In the genomic region with DNA sequence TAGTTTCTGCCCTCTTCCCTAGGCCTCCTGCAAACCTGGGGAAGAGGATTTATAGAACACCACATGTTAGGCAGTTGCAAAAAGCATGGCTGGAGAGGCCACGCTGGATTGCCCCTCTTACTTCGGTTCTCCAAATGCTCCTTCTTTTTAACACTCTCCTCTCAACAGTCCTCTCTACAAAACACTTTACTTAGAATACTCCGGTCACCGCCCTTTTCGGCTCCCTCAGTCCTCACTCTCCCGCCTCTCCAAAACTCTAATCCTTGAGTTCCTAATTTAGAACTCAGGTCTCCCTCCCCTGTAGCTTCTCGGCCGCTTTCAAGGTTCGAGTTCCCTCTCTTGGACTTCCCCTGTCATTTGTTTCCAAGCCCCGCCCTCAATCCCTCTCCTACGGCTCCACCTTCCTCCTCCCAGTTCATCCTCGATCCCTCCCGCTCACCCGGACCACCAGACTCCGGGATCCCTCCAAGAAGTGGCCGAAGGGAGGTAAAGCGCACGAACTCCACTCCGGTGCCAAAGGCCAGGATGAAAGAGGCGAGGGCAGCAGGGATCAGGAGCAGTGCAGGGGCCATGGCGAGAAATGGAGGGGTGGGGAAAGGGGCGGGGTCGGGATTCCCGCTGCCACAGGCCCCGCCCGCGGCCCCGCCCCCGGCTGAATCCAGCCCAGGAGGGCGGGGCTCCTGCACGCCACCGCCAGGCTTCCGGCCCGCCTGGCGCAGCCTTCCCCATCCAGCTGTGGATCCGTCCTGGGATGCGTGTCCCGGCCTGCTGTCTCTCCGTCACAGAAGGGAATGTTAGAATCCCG, we compare ENCODE assay signal across 1 cellular context.
TF ChIP-seq lines count a peak whose summit lies in the region.

A gene with protein sequence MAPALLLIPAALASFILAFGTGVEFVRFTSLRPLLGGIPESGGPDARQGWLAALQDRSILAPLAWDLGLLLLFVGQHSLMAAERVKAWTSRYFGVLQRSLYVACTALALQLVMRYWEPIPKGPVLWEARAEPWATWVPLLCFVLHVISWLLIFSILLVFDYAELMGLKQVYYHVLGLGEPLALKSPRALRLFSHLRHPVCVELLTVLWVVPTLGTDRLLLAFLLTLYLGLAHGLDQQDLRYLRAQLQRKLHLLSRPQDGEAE (minus strand): TSS at position 582 of the 805 bp plus-strand sequence. CDS start 10 bp downstream, at position 572.

TF ChIP-seq in GM12878, 131 proteins besides CTCF, POLR2A, EP300 and RAD21 (continued from another document and continues in another):
- TF ChIP-seq, protein P1, sequence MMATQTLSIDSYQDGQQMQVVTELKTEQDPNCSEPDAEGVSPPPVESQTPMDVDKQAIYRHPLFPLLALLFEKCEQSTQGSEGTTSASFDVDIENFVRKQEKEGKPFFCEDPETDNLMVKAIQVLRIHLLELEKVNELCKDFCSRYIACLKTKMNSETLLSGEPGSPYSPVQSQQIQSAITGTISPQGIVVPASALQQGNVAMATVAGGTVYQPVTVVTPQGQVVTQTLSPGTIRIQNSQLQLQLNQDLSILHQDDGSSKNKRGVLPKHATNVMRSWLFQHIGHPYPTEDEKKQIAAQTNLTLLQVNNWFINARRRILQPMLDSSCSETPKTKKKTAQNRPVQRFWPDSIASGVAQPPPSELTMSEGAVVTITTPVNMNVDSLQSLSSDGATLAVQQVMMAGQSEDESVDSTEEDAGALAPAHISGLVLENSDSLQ (IDR thresholded peaks at IDR 0.05), result peak; percentile 56; the same call in 1 of the 2 replicates
- TF ChIP-seq CHD1 (IDR thresholded peaks at IDR 0.05; ENCODE audit: low read depth, low read length), result no peak
- TF ChIP-seq CBFB (IDR thresholded peaks at IDR 0.05; ENCODE audit: low read depth), result peak; percentile 32; the same call in 1 of the 2 replicates
- TF ChIP-seq ETV6 (conservative IDR thresholded peaks at IDR 0.05 in 1 of 2, IDR thresholded peaks at IDR 0.05 in 1 of 2; ENCODE audit: borderline replicate concordance in 1 of 2, low read depth in 1 of 2), result no peak
- TF ChIP-seq SMARCA5 (IDR thresholded peaks at IDR 0.05), result no peak
- no peak for TF ChIP-seq NFYA (IDR thresholded peaks at IDR 0.05; ENCODE audit: borderline replicate concordance, low read depth, low read length)
- no peak for TF ChIP-seq LARP7 (IDR thresholded peaks at IDR 0.05)
- no peak for TF ChIP-seq JUND (IDR thresholded peaks at IDR 0.05; ENCODE audit: low read depth, low read length)
- TF ChIP-seq HDAC6 (IDR thresholded peaks at IDR 0.05; ENCODE audit: unreplicated experiment), result no peak
- no peak for TF ChIP-seq KDM1A (IDR thresholded peaks at IDR 0.05; ENCODE audit: borderline replicate concordance)
- TF ChIP-seq WRNIP1 (IDR thresholded peaks at IDR 0.05; ENCODE audit: borderline replicate concordance, low read depth, low read length), result no peak
- TF ChIP-seq GATAD2B (conservative IDR thresholded peaks at IDR 0.05; ENCODE audit: low read depth), result 0 out of 2 replicates have a peak, but pooled peaks have one; percentile 35
- TF ChIP-seq BRCA1 (IDR thresholded peaks at IDR 0.05; ENCODE audit: low read depth, low read length), result no peak
- TF ChIP-seq, protein P2, sequence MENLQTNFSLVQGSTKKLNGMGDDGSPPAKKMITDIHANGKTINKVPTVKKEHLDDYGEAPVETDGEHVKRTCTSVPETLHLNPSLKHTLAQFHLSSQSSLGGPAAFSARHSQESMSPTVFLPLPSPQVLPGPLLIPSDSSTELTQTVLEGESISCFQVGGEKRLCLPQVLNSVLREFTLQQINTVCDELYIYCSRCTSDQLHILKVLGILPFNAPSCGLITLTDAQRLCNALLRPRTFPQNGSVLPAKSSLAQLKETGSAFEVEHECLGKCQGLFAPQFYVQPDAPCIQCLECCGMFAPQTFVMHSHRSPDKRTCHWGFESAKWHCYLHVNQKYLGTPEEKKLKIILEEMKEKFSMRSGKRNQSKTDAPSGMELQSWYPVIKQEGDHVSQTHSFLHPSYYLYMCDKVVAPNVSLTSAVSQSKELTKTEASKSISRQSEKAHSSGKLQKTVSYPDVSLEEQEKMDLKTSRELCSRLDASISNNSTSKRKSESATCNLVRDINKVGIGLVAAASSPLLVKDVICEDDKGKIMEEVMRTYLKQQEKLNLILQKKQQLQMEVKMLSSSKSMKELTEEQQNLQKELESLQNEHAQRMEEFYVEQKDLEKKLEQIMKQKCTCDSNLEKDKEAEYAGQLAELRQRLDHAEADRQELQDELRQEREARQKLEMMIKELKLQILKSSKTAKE (IDR thresholded peaks at IDR 0.05; ENCODE audit: low read depth, poor library complexity, severe bottlenecking), result no peak
- TF ChIP-seq GABPA (IDR thresholded peaks at IDR 0.05; ENCODE audit: low read depth), result no peak
- peak; percentile 96 to 97 for TF ChIP-seq IKZF2 (IDR thresholded peaks at IDR 0.05)
- TF ChIP-seq, protein P3, sequence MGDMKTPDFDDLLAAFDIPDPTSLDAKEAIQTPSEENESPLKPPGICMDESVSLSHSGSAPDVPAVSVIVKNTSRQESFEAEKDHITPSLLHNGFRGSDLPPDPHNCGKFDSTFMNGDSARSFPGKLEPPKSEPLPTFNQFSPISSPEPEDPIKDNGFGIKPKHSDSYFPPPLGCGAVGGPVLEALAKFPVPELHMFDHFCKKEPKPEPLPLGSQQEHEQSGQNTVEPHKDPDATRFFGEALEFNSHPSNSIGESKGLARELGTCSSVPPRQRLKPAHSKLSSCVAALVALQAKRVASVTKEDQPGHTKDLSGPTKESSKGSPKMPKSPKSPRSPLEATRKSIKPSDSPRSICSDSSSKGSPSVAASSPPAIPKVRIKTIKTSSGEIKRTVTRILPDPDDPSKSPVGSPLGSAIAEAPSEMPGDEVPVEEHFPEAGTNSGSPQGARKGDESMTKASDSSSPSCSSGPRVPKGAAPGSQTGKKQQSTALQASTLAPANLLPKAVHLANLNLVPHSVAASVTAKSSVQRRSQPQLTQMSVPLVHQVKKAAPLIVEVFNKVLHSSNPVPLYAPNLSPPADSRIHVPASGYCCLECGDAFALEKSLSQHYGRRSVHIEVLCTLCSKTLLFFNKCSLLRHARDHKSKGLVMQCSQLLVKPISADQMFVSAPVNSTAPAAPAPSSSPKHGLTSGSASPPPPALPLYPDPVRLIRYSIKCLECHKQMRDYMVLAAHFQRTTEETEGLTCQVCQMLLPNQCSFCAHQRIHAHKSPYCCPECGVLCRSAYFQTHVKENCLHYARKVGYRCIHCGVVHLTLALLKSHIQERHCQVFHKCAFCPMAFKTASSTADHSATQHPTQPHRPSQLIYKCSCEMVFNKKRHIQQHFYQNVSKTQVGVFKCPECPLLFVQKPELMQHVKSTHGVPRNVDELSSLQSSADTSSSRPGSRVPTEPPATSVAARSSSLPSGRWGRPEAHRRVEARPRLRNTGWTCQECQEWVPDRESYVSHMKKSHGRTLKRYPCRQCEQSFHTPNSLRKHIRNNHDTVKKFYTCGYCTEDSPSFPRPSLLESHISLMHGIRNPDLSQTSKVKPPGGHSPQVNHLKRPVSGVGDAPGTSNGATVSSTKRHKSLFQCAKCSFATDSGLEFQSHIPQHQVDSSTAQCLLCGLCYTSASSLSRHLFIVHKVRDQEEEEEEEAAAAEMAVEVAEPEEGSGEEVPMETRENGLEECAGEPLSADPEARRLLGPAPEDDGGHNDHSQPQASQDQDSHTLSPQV (IDR thresholded peaks at IDR 0.05), result no peak
- no peak for TF ChIP-seq CBX5 (IDR thresholded peaks at IDR 0.05; ENCODE audit: low read depth)
- TF ChIP-seq, protein P4, sequence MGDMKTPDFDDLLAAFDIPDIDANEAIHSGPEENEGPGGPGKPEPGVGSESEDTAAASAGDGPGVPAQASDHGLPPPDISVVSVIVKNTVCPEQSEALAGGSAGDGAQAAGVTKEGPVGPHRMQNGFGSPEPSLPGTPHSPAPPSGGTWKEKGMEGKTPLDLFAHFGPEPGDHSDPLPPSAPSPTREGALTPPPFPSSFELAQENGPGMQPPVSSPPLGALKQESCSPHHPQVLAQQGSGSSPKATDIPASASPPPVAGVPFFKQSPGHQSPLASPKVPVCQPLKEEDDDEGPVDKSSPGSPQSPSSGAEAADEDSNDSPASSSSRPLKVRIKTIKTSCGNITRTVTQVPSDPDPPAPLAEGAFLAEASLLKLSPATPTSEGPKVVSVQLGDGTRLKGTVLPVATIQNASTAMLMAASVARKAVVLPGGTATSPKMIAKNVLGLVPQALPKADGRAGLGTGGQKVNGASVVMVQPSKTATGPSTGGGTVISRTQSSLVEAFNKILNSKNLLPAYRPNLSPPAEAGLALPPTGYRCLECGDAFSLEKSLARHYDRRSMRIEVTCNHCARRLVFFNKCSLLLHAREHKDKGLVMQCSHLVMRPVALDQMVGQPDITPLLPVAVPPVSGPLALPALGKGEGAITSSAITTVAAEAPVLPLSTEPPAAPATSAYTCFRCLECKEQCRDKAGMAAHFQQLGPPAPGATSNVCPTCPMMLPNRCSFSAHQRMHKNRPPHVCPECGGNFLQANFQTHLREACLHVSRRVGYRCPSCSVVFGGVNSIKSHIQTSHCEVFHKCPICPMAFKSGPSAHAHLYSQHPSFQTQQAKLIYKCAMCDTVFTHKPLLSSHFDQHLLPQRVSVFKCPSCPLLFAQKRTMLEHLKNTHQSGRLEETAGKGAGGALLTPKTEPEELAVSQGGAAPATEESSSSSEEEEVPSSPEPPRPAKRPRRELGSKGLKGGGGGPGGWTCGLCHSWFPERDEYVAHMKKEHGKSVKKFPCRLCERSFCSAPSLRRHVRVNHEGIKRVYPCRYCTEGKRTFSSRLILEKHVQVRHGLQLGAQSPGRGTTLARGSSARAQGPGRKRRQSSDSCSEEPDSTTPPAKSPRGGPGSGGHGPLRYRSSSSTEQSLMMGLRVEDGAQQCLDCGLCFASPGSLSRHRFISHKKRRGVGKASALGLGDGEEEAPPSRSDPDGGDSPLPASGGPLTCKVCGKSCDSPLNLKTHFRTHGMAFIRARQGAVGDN (IDR thresholded peaks at IDR 0.05), result no peak
- TF ChIP-seq, protein P5, sequence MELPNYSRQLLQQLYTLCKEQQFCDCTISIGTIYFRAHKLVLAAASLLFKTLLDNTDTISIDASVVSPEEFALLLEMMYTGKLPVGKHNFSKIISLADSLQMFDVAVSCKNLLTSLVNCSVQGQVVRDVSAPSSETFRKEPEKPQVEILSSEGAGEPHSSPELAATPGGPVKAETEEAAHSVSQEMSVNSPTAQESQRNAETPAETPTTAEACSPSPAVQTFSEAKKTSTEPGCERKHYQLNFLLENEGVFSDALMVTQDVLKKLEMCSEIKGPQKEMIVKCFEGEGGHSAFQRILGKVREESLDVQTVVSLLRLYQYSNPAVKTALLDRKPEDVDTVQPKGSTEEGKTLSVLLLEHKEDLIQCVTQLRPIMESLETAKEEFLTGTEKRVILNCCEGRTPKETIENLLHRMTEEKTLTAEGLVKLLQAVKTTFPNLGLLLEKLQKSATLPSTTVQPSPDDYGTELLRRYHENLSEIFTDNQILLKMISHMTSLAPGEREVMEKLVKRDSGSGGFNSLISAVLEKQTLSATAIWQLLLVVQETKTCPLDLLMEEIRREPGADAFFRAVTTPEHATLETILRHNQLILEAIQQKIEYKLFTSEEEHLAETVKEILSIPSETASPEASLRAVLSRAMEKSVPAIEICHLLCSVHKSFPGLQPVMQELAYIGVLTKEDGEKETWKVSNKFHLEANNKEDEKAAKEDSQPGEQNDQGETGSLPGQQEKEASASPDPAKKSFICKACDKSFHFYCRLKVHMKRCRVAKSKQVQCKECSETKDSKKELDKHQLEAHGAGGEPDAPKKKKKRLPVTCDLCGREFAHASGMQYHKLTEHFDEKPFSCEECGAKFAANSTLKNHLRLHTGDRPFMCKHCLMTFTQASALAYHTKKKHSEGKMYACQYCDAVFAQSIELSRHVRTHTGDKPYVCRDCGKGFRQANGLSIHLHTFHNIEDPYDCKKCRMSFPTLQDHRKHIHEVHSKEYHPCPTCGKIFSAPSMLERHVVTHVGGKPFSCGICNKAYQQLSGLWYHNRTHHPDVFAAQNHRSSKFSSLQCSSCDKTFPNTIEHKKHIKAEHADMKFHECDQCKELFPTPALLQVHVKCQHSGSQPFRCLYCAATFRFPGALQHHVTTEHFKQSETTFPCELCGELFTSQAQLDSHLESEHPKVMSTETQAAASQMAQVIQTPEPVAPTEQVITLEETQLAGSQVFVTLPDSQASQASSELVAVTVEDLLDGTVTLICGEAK (IDR thresholded peaks at IDR 0.05; ENCODE audit: borderline replicate concordance), result no peak
- no peak for TF ChIP-seq TCF12 (IDR thresholded peaks at IDR 0.05; ENCODE audit: low read depth, low read length)
- no peak for TF ChIP-seq EGR1 (IDR thresholded peaks at IDR 0.05; ENCODE audit: borderline replicate concordance in 1 of 2, low read depth in 2 of 2, low read length in 2 of 2)
- no peak for TF ChIP-seq SP1 (IDR thresholded peaks at IDR 0.05; ENCODE audit: low read depth, low read length)
- no peak for TF ChIP-seq TAF1 (IDR thresholded peaks at IDR 0.05; ENCODE audit: borderline replicate concordance, low read depth, low read length)
- no peak for TF ChIP-seq JUNB (IDR thresholded peaks at IDR 0.05)
- TF ChIP-seq, protein P6, sequence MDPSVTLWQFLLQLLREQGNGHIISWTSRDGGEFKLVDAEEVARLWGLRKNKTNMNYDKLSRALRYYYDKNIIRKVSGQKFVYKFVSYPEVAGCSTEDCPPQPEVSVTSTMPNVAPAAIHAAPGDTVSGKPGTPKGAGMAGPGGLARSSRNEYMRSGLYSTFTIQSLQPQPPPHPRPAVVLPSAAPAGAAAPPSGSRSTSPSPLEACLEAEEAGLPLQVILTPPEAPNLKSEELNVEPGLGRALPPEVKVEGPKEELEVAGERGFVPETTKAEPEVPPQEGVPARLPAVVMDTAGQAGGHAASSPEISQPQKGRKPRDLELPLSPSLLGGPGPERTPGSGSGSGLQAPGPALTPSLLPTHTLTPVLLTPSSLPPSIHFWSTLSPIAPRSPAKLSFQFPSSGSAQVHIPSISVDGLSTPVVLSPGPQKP (IDR thresholded peaks at IDR 0.05; ENCODE audit: low read depth, low read length), result 0 out of 2 replicates have a peak, but pooled peaks have one; percentile 34
- peak; percentile 60 to 82; a peak in 2 of 4 replicates for TF ChIP-seq BHLHE40 (IDR thresholded peaks at IDR 0.05; ENCODE audit: borderline replicate concordance in 1 of 2, low read depth in 2 of 2, low read length in 1 of 2)
- TF ChIP-seq YY1 (IDR thresholded peaks at IDR 0.05; ENCODE audit: low read depth, low read length), result peak; percentile 77
- no peak for TF ChIP-seq SIX5 (IDR thresholded peaks at IDR 0.05; ENCODE audit: low read depth, low read length, severe bottlenecking)
- TF ChIP-seq SREBF1 (IDR thresholded peaks at IDR 0.05; ENCODE audit: low read length), result no peak
- TF ChIP-seq, protein P7, sequence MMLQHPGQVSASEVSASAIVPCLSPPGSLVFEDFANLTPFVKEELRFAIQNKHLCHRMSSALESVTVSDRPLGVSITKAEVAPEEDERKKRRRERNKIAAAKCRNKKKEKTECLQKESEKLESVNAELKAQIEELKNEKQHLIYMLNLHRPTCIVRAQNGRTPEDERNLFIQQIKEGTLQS (IDR thresholded peaks at IDR 0.05; ENCODE audit: borderline replicate concordance, extremely low read depth, low read depth, low read length), result no peak
- no peak for TF ChIP-seq SMAD1 (IDR thresholded peaks at IDR 0.05; ENCODE audit: low read depth, partially characterized antibody)
- TF ChIP-seq, protein P8, sequence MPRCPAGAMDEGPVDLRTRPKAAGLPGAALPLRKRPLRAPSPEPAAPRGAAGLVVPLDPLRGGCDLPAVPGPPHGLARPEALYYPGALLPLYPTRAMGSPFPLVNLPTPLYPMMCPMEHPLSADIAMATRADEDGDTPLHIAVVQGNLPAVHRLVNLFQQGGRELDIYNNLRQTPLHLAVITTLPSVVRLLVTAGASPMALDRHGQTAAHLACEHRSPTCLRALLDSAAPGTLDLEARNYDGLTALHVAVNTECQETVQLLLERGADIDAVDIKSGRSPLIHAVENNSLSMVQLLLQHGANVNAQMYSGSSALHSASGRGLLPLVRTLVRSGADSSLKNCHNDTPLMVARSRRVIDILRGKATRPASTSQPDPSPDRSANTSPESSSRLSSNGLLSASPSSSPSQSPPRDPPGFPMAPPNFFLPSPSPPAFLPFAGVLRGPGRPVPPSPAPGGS (IDR thresholded peaks at IDR 0.05; ENCODE audit: borderline replicate concordance, insufficient read depth, low read depth, low read length, poor library complexity, severe bottlenecking), result peak; percentile 7
- TF ChIP-seq YBX1 (IDR thresholded peaks at IDR 0.05), result no peak
- TF ChIP-seq NR2F1 (conservative IDR thresholded peaks at IDR 0.05), result 0 out of 2 replicates have a peak, but pooled peaks have one; percentile 27
